Comparison of ENCODE assay signal across 24 cellular contexts in the genomic region with DNA sequence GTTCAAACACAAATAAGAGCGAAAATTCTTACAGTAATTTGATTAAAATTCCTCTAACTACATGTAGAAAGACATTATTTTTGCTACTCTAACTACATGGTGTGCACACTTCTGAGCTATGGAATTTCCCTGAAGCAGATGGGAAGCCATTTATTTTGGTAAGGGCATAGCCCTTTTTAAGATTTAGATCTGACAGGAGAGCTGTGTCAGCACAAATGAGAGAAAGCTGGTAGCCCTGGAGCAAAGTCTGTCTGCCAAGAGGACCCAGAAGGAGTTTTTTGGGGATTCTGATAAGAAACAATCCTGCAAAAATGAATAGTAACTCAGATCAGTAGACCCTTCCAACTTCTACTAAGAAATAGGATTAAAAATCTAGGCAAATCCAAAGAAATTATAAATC.
"Had no signal": no experiment of that assay in that cellular context is flagged by ENCODE, and none has a peak within 500 bp of the region (broad histone marks: within the 10 kb centered on the region; RNA-seq: fewer than 3 reads in every experiment).

No MANE protein-coding gene starts in this region.

- H3K27me3 Mint-ChIP-seq: naive B cell; stimulated activated memory B cell treated with anti-CD40 and anti-IgM and Interleukin-4, amounts not matched to agents 10 μg/mL and 1 μg/mL and 100 μg/mL, for 72 hours; stimulated activated naive CD8-positive, alpha-beta T cell treated with anti-CD3 and anti-CD28 coated beads, Interleukin-15, amount 100 ng/mL, for 72 hours had no signal

- H3K27ac ChIP-seq: left ventricle myocardium inferior, pancreas, prostate gland, sigmoid colon, tibial nerve, uterus had no signal

- H3K9me3 ChIP-seq: left ventricle myocardium inferior, pancreas, prostate gland, sigmoid colon, tibial nerve, uterus had no signal

- H3K4me1 ChIP-seq: pancreas, prostate gland, sigmoid colon, tibial nerve, uterus had no signal

- DNase-seq: islet precursor cell; left ventricle myocardium inferior; naive B cell; natural killer cell; pancreas; posterior cingulate gyrus; retina; right cardiac atrium; sigmoid colon; small intestine; stimulated activated CD4-positive, alpha-beta T cell treated with anti-CD3 and anti-CD28 coated beads, Interleukin-1b, Interleukin-23, amount 100 ng/mL, for 48 hours; stimulated activated CD4-positive, alpha-beta T cell treated with anti-CD3 and anti-CD28 coated beads, Interleukin-2, amount 100 ng/mL, for 48 hours; stimulated activated CD4-positive, alpha-beta T cell treated with anti-CD3 and anti-CD28 coated beads, Interleukin-4, amount 100 ng/mL, for 4 hours; stimulated activated CD8-positive, alpha-beta memory T cell treated with anti-CD3 and anti-CD28 coated beads, Interleukin-4, amount 100 ng/mL, for 48 hours; stimulated activated naive CD4-positive, alpha-beta T cell treated with Interleukin-2 at 50 U/mL for 16 hours; stimulated activated naive CD8-positive, alpha-beta T cell treated with anti-CD3 and anti-CD28 coated beads, Interleukin-15, amount 100 ng/mL, for 72 hours; substantia nigra; uterus had no signal

- H3K4me3 Mint-ChIP-seq: mesothelial cell of epicardium; naive B cell; natural killer cell; stimulated activated memory B cell treated with anti-CD40 and anti-IgM and Interleukin-4, amounts not matched to agents 10 μg/mL and 1 μg/mL and 100 μg/mL, for 72 hours; stimulated activated naive CD8-positive, alpha-beta T cell treated with anti-CD3 and anti-CD28 coated beads, Interleukin-15, amount 100 ng/mL, for 72 hours; type B pancreatic cell had no signal

- H3K36me3 ChIP-seq: left ventricle myocardium inferior, pancreas, prostate gland, sigmoid colon, tibial nerve, uterus had no signal

- H3K27me3 ChIP-seq: pancreas, sigmoid colon, tibial nerve, uterus had no signal

- H3K4me3 ChIP-seq: left ventricle myocardium inferior, lung, pancreas, prostate gland, sigmoid colon, tibial nerve, uterus had no signal

- H3K4me1 Mint-ChIP-seq: natural killer cell; stimulated activated memory B cell treated with anti-CD40 and anti-IgM and Interleukin-4, amounts not matched to agents 10 μg/mL and 1 μg/mL and 100 μg/mL, for 72 hours; stimulated activated naive CD8-positive, alpha-beta T cell treated with anti-CD3 and anti-CD28 coated beads, Interleukin-15, amount 100 ng/mL, for 72 hours had no signal

- FAIRE-seq: pancreas, small intestine had no signal

- H3K36me3 Mint-ChIP-seq: mesothelial cell of epicardium; naive B cell; natural killer cell; stimulated activated memory B cell treated with anti-CD40 and anti-IgM and Interleukin-4, amounts not matched to agents 10 μg/mL and 1 μg/mL and 100 μg/mL, for 72 hours; type B pancreatic cell had no signal

- H3K9me3 Mint-ChIP-seq: mesothelial cell of epicardium; stimulated activated naive CD8-positive, alpha-beta T cell treated with anti-CD3 and anti-CD28 coated beads, Interleukin-15, amount 100 ng/mL, for 72 hours; type B pancreatic cell had no signal

- H3K27ac Mint-ChIP-seq: naive B cell; natural killer cell; stimulated activated memory B cell treated with anti-CD40 and anti-IgM and Interleukin-4, amounts not matched to agents 10 μg/mL and 1 μg/mL and 100 μg/mL, for 72 hours; stimulated activated naive CD8-positive, alpha-beta T cell treated with anti-CD3 and anti-CD28 coated beads, Interleukin-15, amount 100 ng/mL, for 72 hours; type B pancreatic cell had no signal

- ATAC-seq: natural killer cell; pancreas; right cardiac atrium; stimulated activated memory B cell treated with anti-CD40 and anti-IgM and Interleukin-4, amounts not matched to agents 10 μg/mL and 1 μg/mL and 100 μg/mL, for 72 hours; stimulated activated naive CD8-positive, alpha-beta T cell treated with anti-CD3 and anti-CD28 coated beads, Interleukin-15, amount 100 ng/mL, for 72 hours had no signal
